16 cellular contexts compared by ENCODE assay signal in the genomic region with DNA sequence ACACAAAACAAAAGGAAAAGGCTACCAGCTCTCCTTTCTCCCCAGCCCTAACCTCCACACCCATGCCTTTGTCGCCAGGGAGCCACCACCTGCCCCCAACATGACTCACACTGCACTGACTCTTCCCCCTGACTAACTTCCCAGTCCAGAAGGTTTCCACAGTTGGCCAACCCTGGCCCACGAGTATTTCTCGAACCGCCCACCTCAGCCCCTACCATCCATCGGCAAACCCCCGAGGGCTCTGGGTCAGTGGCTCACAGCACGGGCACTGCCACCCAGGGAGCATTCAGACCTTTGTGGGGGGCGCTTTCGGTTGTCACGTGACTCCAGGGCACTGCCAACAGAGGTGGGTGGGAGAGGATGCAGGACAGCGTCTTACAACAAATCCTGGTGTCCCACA.
A peak's percentile ranks its signal among the peaks of the same experiment; 100 is the strongest.
DNase-seq lines count a peak whose midpoint lies in the region; ATAC-seq and TF ChIP-seq lines count a peak whose summit lies in the region.
"Had no signal": no experiment of that assay in that cellular context is flagged by ENCODE, and none has a peak within 500 bp of the region (broad histone marks: within the 10 kb centered on the region; RNA-seq: fewer than 3 reads in every experiment).

No MANE protein-coding gene starts in this region.

- TF ChIP-seq CTCF in HEK293 (tag by site-specific recombination; IDR thresholded peaks at IDR 0.05): no peak

- no peaks in the 10 kb centered on the region for H3K9me3 ChIP-seq in HEK293 (ENCODE audit: control insufficient read depth, insufficient read depth, low read depth, low read length)
- H3K9me3 ChIP-seq: lower lobe of right lung had no signal

- peak; percentile 32 for DNase-seq in NCI-H69 (lab: John Stamatoyannopoulos, UW)
- peak; percentile 61 for DNase-seq in renal cortical epithelial cell (ENCODE audit: low read depth)
- DNase-seq in cerebellar cortex (ENCODE audit: low spot score): no peak
- DNase-seq: activated effector memory CD4-positive, alpha-beta T cell treated with Interleukin-2 at 50 U/mL for 16 hours; lower lobe of right lung; naive thymus-derived CD8-positive, alpha-beta T cell; NCI-H1092; NCI-H2029 treated with DMSO at 0.1 percent for 48 hours; NCI-H510A treated with DMSO at 0.1 percent for 48 hours; SIG-M5; small intestine; stimulated activated CD4-positive, alpha-beta T cell treated with anti-CD3 and anti-CD28 coated beads, Interleukin-4, amount 100 ng/mL, for 1 hour had no signal

- H3K36me3 ChIP-seq in HEK293 (ENCODE audit: control insufficient read depth in 2 of 2, insufficient read depth in 1 of 2, low read length in 2 of 2): no peaks in the 10 kb centered on the region
- H3K36me3 ChIP-seq: lower lobe of right lung had no signal

- no peak overlapping the region for H3K27ac ChIP-seq in HEK293 (ENCODE audit: extremely low read depth, low read depth, low read length)
- H3K27ac ChIP-seq: lower lobe of right lung had no signal

- no peak overlapping the region for H3K4me3 ChIP-seq in HEK293 (ENCODE audit: low read depth, low read length)
- H3K4me3 ChIP-seq: lower lobe of right lung had no signal

- CTCF ChIA-PET in HEK293 (lab: Yijun Ruan, JAX): no interaction called here

- POLR2A ChIA-PET in HEK293 (lab: Yijun Ruan, JAX): no interaction called here

- ATAC-seq in esophagus mucosa (peak; percentile 38), GM18517 (IDR thresholded peaks at IDR 0.05; ENCODE audit: unreplicated experiment) (no peak), HG03342 (IDR thresholded peaks at IDR 0.05; ENCODE audit: unreplicated experiment) (no peak)
- ATAC-seq: naive thymus-derived CD8-positive, alpha-beta T cell had no signal

- peaks cover 4% of the 10 kb centered on the region for H3K4me1 ChIP-seq in HEK293 (ENCODE audit: control insufficient read depth, insufficient read depth, low read length)

TF ChIP-seq in HEK293, 187 proteins besides CTCF, POLR2A, EP300 and RAD21:
- TF ChIP-seq EGR2 (tag by site-specific recombination; IDR thresholded peaks at IDR 0.05; ENCODE audit: low read depth): peak; percentile 68
- TF ChIP-seq GLIS1 (tag by site-specific recombination; IDR thresholded peaks at IDR 0.05): peak; percentile 42; the same call in 1 of the 2 replicates
- TF ChIP-seq ZIC2 (tag by site-specific recombination; IDR thresholded peaks at IDR 0.05): peak; percentile 45
- TF ChIP-seq REPIN1 (tag by site-specific recombination; IDR thresholded peaks at IDR 0.05; ENCODE audit: low read depth): no peak
- TF ChIP-seq ZFHX2 (tag by site-specific recombination; conservative IDR thresholded peaks at IDR 0.05): peak; percentile 76
